Comparison of ENCODE assay signal across 11 cellular contexts in the genomic region with DNA sequence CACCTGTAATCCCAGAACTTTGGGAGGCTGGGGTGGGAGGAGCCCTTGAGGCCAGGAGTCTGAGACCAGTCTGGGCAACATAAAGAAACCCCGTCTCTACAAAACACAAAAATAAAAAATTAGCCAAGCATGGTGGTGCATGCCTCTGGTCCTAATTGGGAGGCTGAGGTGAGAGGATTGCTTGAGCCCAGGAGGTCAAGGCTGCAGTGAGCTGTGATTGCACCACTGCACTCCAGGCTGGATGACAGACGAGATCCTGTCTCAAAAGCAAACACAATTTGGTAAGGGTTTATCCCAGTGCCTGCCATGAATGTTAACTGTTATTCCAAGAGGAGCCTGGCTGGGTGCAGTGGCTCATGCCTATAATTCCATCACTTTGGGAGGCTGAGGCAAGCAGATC.
"Had no signal": no experiment of that assay in that cellular context is flagged by ENCODE, and none has a peak within 500 bp of the region (broad histone marks: within the 10 kb centered on the region; RNA-seq: fewer than 3 reads in every experiment).

No MANE protein-coding gene starts in this region.

- H3K27ac ChIP-seq: GM23248 had no signal

- FAIRE-seq: H1, H54 had no signal

- H3K9ac ChIP-seq: GM23248 had no signal

- ATAC-seq: GM23338, HCT116 had no signal

- H3K9me3 ChIP-seq: HAP-1 had no signal

- H3K4me2 ChIP-seq: GM23338 had no signal

- DNase-seq: GM23248, GOT3, H7, H9, HCEC 1CT, HFFc6 had no signal

- H3K4me1 ChIP-seq: HAP-1 had no signal

- H3K4me3 ChIP-seq: GM23248, GM23338, HAP-1 had no signal

- H3K36me3 ChIP-seq: HAP-1 had no signal

- H2AFZ ChIP-seq: GM23248, GM23338 had no signal
